8 cellular contexts compared by ENCODE assay signal in genomic region chr2:38376683-38377500, GRCh38. TPM values are rescaled to one million over a fixed set of nuclear protein-coding genes. Genes with fewer than 3 reads are reported as not detected.
DNase-seq lines count a peak whose midpoint lies in the region; ATAC-seq and TF ChIP-seq lines count a peak whose summit lies in the region.

ATL2 (minus strand) TSS chr2:38377273; CDS start chr2:38377260, 13 bp downstream.

- DNase-seq in CD4-positive, alpha-beta T cell, result peak; percentile 87 to 92 (median 90)
- DNase-seq in HK-2 (ENCODE audit: unreplicated experiment), result peak; percentile 92
- peak; percentile 97 for DNase-seq in NCI-H82 treated with DMSO at 0.1 percent for 48 hours (lab: John Stamatoyannopoulos, UW; ENCODE audit: unreplicated experiment)
- peak; percentile 96 for DNase-seq in activated CD4-positive, alpha-beta memory T cell treated with anti-CD3 and anti-CD28 coated beads, Interleukin-2, amount 10 ng/mL, durations not matched to agents 7 days and 5 days
- DNase-seq in ecto neural progenitor cell (ENCODE audit: low spot score), result peak; percentile 96
- DNase-seq in lower lobe of right lung, result peak; percentile 98
- peak; percentile 81 to 92 (median 82) for DNase-seq in stimulated activated CD4-positive, alpha-beta T cell treated with anti-CD3 and anti-CD28 coated beads, TNF-alpha, amount 100 ng/mL, for 24 hours (ENCODE audit: low read depth in 3 of 3)

- H3K9me3 ChIP-seq in CD4-positive, alpha-beta T cell (ENCODE audit: control insufficient read depth, low read length), result no peaks in the 10 kb centered on the region
- H3K9me3 ChIP-seq in lower lobe of right lung, result no peaks in the 10 kb centered on the region

- peak; percentile 75 for ATAC-seq in CD4-positive, alpha-beta T cell (ENCODE audit: poor library complexity)
- ATAC-seq in GM19438 (IDR thresholded peaks at IDR 0.05; ENCODE audit: low read depth, unreplicated experiment) (peak; percentile 91), lower lobe of right lung (peak; percentile 94 to 96)

- peak within 1 kb of the TSS; percentile 99 for H3K4me3 Mint-ChIP-seq in CD4-positive, alpha-beta T cell
- peak within 1 kb of the TSS; percentile 88 for H3K4me3 Mint-ChIP-seq in activated CD4-positive, alpha-beta memory T cell treated with anti-CD3 and anti-CD28 coated beads, Interleukin-2, amount 10 ng/mL, durations not matched to agents 7 days and 5 days

- H3K36me3 ChIP-seq in lower lobe of right lung, result no peaks in the 10 kb centered on the region

- CTCF ChIA-PET in CD4-positive, alpha-beta T cell (lab: Charles Lee), result interaction anchor here (0.9 to 3.2 kb wide), 11 partner anchors 11 to 131 kb away, joined by 3 to 11 read pairs (median 3); no protein-coding TSS in a partner anchor
- CTCF ChIA-PET in activated CD4-positive, alpha-beta memory T cell treated with anti-CD3 and anti-CD28 coated beads, Interleukin-2, amount 10 ng/mL, durations not matched to agents 7 days and 5 days (lab: Charles Lee), result interaction anchor here (0.7 to 3.3 kb wide), 10 partner anchors 10 to 300 kb away, joined by 3 to 29 read pairs (median 6); no protein-coding TSS in a partner anchor

- no peaks in the 10 kb centered on the region for H3K9me3 Mint-ChIP-seq in CD4-positive, alpha-beta T cell
- no peaks in the 10 kb centered on the region for H3K9me3 Mint-ChIP-seq in activated CD4-positive, alpha-beta memory T cell treated with anti-CD3 and anti-CD28 coated beads, Interleukin-2, amount 10 ng/mL, durations not matched to agents 7 days and 5 days

- intact Hi-C loops in CD4-positive, alpha-beta T cell (cut with DNase I, micrococcal nuclease), result loop anchor here (1.0 to 10.0 kb wide), 7 partner anchors 11 to 1412 kb away; partner anchors contain the start of genes CDC42EP3 (in 1 of the 2), GPATCH11 (in 1 of the 2), HEATR5B (in 1 of the 2) and SRSF7 (in 1 of the 2)
- intact Hi-C loops in lower lobe of right lung (cut with DNase I), result no loop called here

- H3K27me3 ChIP-seq in CD4-positive, alpha-beta T cell (ENCODE audit: control insufficient read depth, insufficient read depth, low read length), result no peaks in the 10 kb centered on the region
- no peaks in the 10 kb centered on the region for H3K27me3 ChIP-seq in lower lobe of right lung (ENCODE audit: low read depth)

- H3K4me1 ChIP-seq in lower lobe of right lung, result peaks cover 53% of the 10 kb centered on the region

- peak within 1 kb of the TSS; percentile 95 for H3K27ac Mint-ChIP-seq in CD4-positive, alpha-beta T cell
- peak within 1 kb of the TSS; percentile 83 for H3K27ac Mint-ChIP-seq in activated CD4-positive, alpha-beta memory T cell treated with anti-CD3 and anti-CD28 coated beads, Interleukin-2, amount 10 ng/mL, durations not matched to agents 7 days and 5 days

- peaks cover 85% of the 10 kb centered on the region for H3K4me1 Mint-ChIP-seq in CD4-positive, alpha-beta T cell (ENCODE audit: low read depth)
- peaks cover 53% of the 10 kb centered on the region for H3K4me1 Mint-ChIP-seq in activated CD4-positive, alpha-beta memory T cell treated with anti-CD3 and anti-CD28 coated beads, Interleukin-2, amount 10 ng/mL, durations not matched to agents 7 days and 5 days

- peak within 1 kb of the TSS; percentile 94 for H3K4me3 ChIP-seq in lower lobe of right lung

- H3K27ac ChIP-seq in CD4-positive, alpha-beta T cell (ENCODE audit: low read depth, low read length), result peak within 1 kb of the TSS; percentile 75
- peak within 1 kb of the TSS; percentile 99 for H3K27ac ChIP-seq in lower lobe of right lung

- POLR2A ChIA-PET in CD4-positive, alpha-beta T cell (lab: Charles Lee), result interaction anchor here (0.6 to 2.9 kb wide), 13 partner anchors 10 to 1411 kb away, joined by 3 to 20 read pairs (median 4); partner anchors contain the start of genes SRSF7 and STRN
- POLR2A ChIA-PET in activated CD4-positive, alpha-beta memory T cell treated with anti-CD3 and anti-CD28 coated beads, Interleukin-2, amount 10 ng/mL, durations not matched to agents 7 days and 5 days (lab: Charles Lee), result interaction anchor here (0.6 to 3.4 kb wide), 26 partner anchors 8 to 452 kb away, joined by 3 to 27 read pairs (median 5); partner anchors contain the start of genes RMDN2 and SRSF7

- H3K36me3 Mint-ChIP-seq in CD4-positive, alpha-beta T cell (ENCODE audit: low read depth), result peaks cover 24% of the 10 kb centered on the region
- peaks cover 7% of the 10 kb centered on the region for H3K36me3 Mint-ChIP-seq in activated CD4-positive, alpha-beta memory T cell treated with anti-CD3 and anti-CD28 coated beads, Interleukin-2, amount 10 ng/mL, durations not matched to agents 7 days and 5 days (ENCODE audit: low read depth)

- no peaks in the 10 kb centered on the region for H3K27me3 Mint-ChIP-seq in CD4-positive, alpha-beta T cell
- peaks cover 1% of the 10 kb centered on the region for H3K27me3 Mint-ChIP-seq in activated CD4-positive, alpha-beta memory T cell treated with anti-CD3 and anti-CD28 coated beads, Interleukin-2, amount 10 ng/mL, durations not matched to agents 7 days and 5 days

- peak; percentile 19 for TF ChIP-seq CTCF in CD4-positive, alpha-beta T cell (IDR thresholded peaks at IDR 0.05)
- TF ChIP-seq CTCF in lower lobe of right lung (IDR thresholded peaks at IDR 0.05), result peak; percentile 36

RNA-seq across cellular contexts. Expression of gene ATL2, which starts in this region (rescaled TPM):
- 10 to 100 TPM; 85.5 to 91.7 TPM for total RNA-seq in CD4-positive, alpha-beta T cell
- 10 to 100 TPM; 47.9 to 51.9 TPM for total RNA-seq in activated CD4-positive, alpha-beta memory T cell treated with anti-CD3 and anti-CD28 coated beads, Interleukin-2, amount 10 ng/mL, durations not matched to agents 7 days and 5 days
- 62.6 TPM for total RNA-seq in lower lobe of right lung

Comparison
In these comparisons a context has a peak if more than half of its experiments do, and no peak if none do; other contexts are left out.
1. Peak in every context shown above with its lines: DNase-seq, ATAC-seq, H3K4me3 ChIP-seq and H3K27ac ChIP-seq.